In the genomic region with DNA sequence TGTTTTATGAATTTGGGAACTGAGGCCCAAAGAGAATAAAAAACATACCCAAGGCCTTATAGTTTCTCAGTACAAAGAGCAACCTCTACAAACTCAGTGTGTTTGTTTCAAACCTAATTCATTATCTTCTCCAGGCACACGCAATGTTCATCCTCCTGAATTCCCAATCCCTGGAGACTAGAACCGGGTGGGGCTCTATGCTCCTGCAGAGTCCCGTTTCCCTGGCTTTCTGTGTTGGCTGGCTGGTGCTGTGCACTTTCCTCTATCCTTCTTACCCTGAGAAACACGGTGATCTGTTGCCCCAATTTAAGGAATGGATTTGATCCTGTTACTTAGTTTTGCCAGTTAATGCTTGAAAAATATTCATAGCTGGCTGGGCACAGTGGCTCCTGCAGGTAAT, we compare ENCODE assay signal across 21 cellular contexts.
"Had no signal": no experiment of that assay in that cellular context is flagged by ENCODE, and none has a peak within 500 bp of the region (broad histone marks: within the 10 kb centered on the region; RNA-seq: fewer than 3 reads in every experiment).

No MANE protein-coding gene starts in this region.

- H3K4me3 ChIP-seq: K562 had no signal

- DNase-seq: Kasumi-1; MM.1S; NCI-H1092 treated with DMSO at 0.1 percent for 48 hours; NCI-H1436; NCI-H1694; NCI-H187 treated with DMSO at 0.1 percent for 48 hours; NCI-H2029 treated with DMSO at 0.1 percent for 48 hours; NCI-H2171 treated with DMSO at 0.1 percent for 48 hours; NCI-H345; NCI-H446 treated with DMSO at 0.1 percent for 48 hours; NCI-H510A treated with DMSO at 0.1 percent for 48 hours; NCI-H526; NK-92 treated with Interleukin-12 subunit alpha and Interleukin-12 subunit beta, amount 100 ng/mL, for 24 hours; PC-3; SHP77; SK-N-SH; SW 1271 had no signal

- H3K9me3 ChIP-seq: SK-N-SH had no signal

- H3K27ac ChIP-seq: HL-60, KMS-11, RWPE1 had no signal

- H3K9ac ChIP-seq: KMS-11, SK-N-SH had no signal
